Comparison of ENCODE assay signal across 26 cellular contexts in genomic region chr10:36038316-36038715, GRCh38.
"Had no signal": no experiment of that assay in that cellular context is flagged by ENCODE, and none has a peak within 500 bp of the region (broad histone marks: within the 10 kb centered on the region; RNA-seq: fewer than 3 reads in every experiment).

No MANE protein-coding gene starts in this region.

- ATAC-seq: activated CD4-positive, alpha-beta T cell treated with anti-CD3 and anti-CD28 coated beads for 36 hours; effector memory CD8-positive, alpha-beta T cell; esophagus mucosa; left lobe of liver; lower lobe of right lung; mucosa of descending colon; sciatic nerve; stimulated activated naive B cell treated with anti-CD40 and anti-IgM and Interleukin-4, amounts not matched to agents 10 μg/mL and 1 μg/mL and 100 μg/mL, for 72 hours had no signal

- H3K27ac Mint-ChIP-seq: activated B cell treated with CpG ODN at 0.5 μM for 24 hours; activated CD4-positive, alpha-beta T cell treated with anti-CD3 and anti-CD28 coated beads for 36 hours; activated naive CD8-positive, alpha-beta T cell; activated T-cell treated with anti-CD3 and anti-CD28 coated beads, Interleukin-2, amount 50 U/mL, for 24 hours; activated T-helper 2 cell treated with anti-CD3 and anti-CD28 coated beads, Interferon-gamma antibody, Interleukin-2, Interleukin-4, amounts not matched to agents 10 μg/mL and 5 μg/mL and 100 μg/mL, durations not matched to agents 14 hours and 24 hours and 36 hours; effector memory CD8-positive, alpha-beta T cell; immature natural killer cell; stimulated activated naive B cell treated with anti-CD40 and anti-IgM and Interleukin-4, amounts not matched to agents 10 μg/mL and 1 μg/mL and 100 μg/mL, for 72 hours had no signal

- H3K36me3 Mint-ChIP-seq: activated naive CD8-positive, alpha-beta T cell; immature natural killer cell; stimulated activated naive B cell treated with anti-CD40 and anti-IgM and Interleukin-4, amounts not matched to agents 10 μg/mL and 1 μg/mL and 100 μg/mL, for 72 hours had no signal

- H3K4me3 Mint-ChIP-seq: activated B cell treated with CpG ODN at 0.5 μM for 24 hours; activated CD4-positive, alpha-beta T cell treated with anti-CD3 and anti-CD28 coated beads for 36 hours; activated naive CD8-positive, alpha-beta T cell; activated T-cell treated with anti-CD3 and anti-CD28 coated beads, Interleukin-2, amount 50 U/mL, for 24 hours; effector memory CD8-positive, alpha-beta T cell; immature natural killer cell; stimulated activated naive B cell treated with anti-CD40 and anti-IgM and Interleukin-4, amounts not matched to agents 10 μg/mL and 1 μg/mL and 100 μg/mL, for 72 hours had no signal

- H3K27me3 Mint-ChIP-seq: activated B cell treated with CpG ODN at 0.5 μM for 24 hours; activated CD4-positive, alpha-beta T cell treated with anti-CD3 and anti-CD28 coated beads for 36 hours; activated naive CD8-positive, alpha-beta T cell; activated T-cell treated with anti-CD3 and anti-CD28 coated beads, Interleukin-2, amount 50 U/mL, for 24 hours; effector memory CD8-positive, alpha-beta T cell; stimulated activated naive B cell treated with anti-CD40 and anti-IgM and Interleukin-4, amounts not matched to agents 10 μg/mL and 1 μg/mL and 100 μg/mL, for 72 hours had no signal

- DNase-seq: activated B cell treated with CpG ODN at 0.5 μM for 24 hours; activated CD4-positive, alpha-beta T cell treated with anti-CD3 and anti-CD28 coated beads for 36 hours; activated CD4-positive, alpha-beta T cell treated with anti-CD3 and anti-CD28 coated beads, Interleukin-2, amount 50 U/mL, for 4 hours; activated CD8-positive, alpha-beta memory T cell treated with anti-CD3 and anti-CD28 coated beads for 24 hours; activated CD8-positive, alpha-beta memory T cell treated with anti-CD3 and anti-CD28 coated beads, Interleukin-2, amount 50 U/mL, for 4 hours; activated naive CD4-positive, alpha-beta T cell; activated T-cell treated with anti-CD3 and anti-CD28 coated beads, Interleukin-2, amount 50 U/mL, for 24 hours; adrenal gland; central memory CD4-positive, alpha-beta T cell; dorsolateral prefrontal cortex; effector memory CD8-positive, alpha-beta T cell; foreskin melanocyte; immature natural killer cell; lower lobe of right lung; mesendoderm; mucosa of descending colon; small intestine; stimulated activated CD8-positive, alpha-beta memory T cell treated with anti-CD3 and anti-CD28 coated beads, Interleukin-4, amount 100 ng/mL, for 48 hours; stimulated activated naive B cell treated with anti-CD40 and anti-IgM and Interleukin-4, amounts not matched to agents 10 μg/mL and 1 μg/mL and 100 μg/mL, for 72 hours; transverse colon; uterus had no signal

- H3K4me1 Mint-ChIP-seq: activated B cell treated with CpG ODN at 0.5 μM for 24 hours; activated CD4-positive, alpha-beta T cell treated with anti-CD3 and anti-CD28 coated beads for 36 hours; immature natural killer cell; stimulated activated naive B cell treated with anti-CD40 and anti-IgM and Interleukin-4, amounts not matched to agents 10 μg/mL and 1 μg/mL and 100 μg/mL, for 72 hours had no signal

- H3K9me3 Mint-ChIP-seq: activated B cell treated with CpG ODN at 0.5 μM for 24 hours had no signal
